13 cellular contexts compared by ENCODE assay signal in the genomic region with DNA sequence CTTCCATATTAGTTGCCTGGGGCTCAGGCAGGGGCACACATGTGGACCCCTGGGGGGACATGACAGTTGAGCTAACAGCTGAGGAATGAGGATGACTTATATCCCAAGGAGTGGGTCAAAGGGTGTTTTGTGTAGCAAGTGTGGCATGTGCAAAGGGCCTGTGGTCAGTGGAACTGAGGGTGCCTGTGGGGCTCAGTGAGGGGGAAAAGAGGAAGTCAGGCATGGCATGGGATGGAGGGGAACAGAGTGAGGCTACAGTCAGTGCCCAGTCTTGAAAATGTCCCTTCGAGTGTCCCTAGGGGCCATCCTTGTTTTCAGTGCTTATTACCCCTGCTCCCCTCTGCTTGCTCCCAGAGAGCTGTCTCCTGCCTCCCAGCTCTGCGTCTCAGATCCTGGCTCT.
"Had no signal": no experiment of that assay in that cellular context is flagged by ENCODE, and none has a peak within 500 bp of the region (broad histone marks: within the 10 kb centered on the region; RNA-seq: fewer than 3 reads in every experiment).

No MANE protein-coding gene starts in this region.

- H3K27me3 ChIP-seq: colonic mucosa, heart right ventricle, stomach had no signal

- H3K4me1 ChIP-seq: colonic mucosa, stomach had no signal

- H3K36me3 ChIP-seq: colonic mucosa had no signal

- FAIRE-seq: frontal cortex, islet of Langerhans, urothelium cell line had no signal

- H3K4me3 Mint-ChIP-seq: nephron progenitor cell, type B pancreatic cell had no signal

- H3K9me3 ChIP-seq: colonic mucosa had no signal

- H3K27ac ChIP-seq: colonic mucosa, heart right ventricle, stomach had no signal

- DNase-seq: heart right ventricle; hypothalamus; posterior cingulate gyrus; stimulated activated naive CD4-positive, alpha-beta T cell; substantia nigra had no signal

- H3K4me1 Mint-ChIP-seq: nephron progenitor cell had no signal

- H3K27ac Mint-ChIP-seq: nephron progenitor cell had no signal

- H3K27me3 Mint-ChIP-seq: naive thymus-derived CD4-positive, alpha-beta T cell; type B pancreatic cell had no signal

- H3K4me3 ChIP-seq: colonic mucosa, heart right ventricle, stomach had no signal
